Comparison of ENCODE assay signal across 1 cellular context in the genomic region with DNA sequence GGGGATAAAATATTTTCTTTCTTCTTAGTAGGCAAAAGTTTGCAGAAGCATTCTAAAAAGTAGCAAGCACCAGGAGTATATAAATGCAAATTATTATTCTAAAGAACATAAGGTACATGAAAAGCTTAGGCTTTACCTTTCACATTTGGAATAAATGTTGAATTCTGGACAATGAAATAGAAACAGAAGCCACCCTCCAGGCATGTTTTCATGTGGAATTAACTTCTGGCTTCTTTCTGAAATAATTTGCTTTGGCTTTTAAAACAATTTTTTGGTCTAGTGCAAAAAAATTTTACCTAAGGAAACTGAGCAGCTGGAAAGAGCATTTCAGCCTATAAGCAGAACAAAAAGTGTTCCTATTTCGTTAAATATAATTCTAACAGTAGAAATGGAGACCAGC.
TF ChIP-seq lines count a peak whose summit lies in the region.

No MANE protein-coding gene starts in this region.

TF ChIP-seq in A549, 52 proteins besides CTCF, POLR2A, EP300 and RAD21:
- no peak for TF ChIP-seq HEYL (CRISPR knock-in tag; IDR thresholded peaks at IDR 0.05)
- no peak for TF ChIP-seq EHF (CRISPR knock-in tag; IDR thresholded peaks at IDR 0.05)
- TF ChIP-seq, protein P1, sequence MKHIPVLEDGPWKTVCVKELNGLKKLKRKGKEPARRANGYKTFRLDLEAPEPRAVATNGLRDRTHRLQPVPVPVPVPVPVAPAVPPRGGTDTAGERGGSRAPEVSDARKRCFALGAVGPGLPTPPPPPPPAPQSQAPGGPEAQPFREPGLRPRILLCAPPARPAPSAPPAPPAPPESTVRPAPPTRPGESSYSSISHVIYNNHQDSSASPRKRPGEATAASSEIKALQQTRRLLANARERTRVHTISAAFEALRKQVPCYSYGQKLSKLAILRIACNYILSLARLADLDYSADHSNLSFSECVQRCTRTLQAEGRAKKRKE (CRISPR knock-in tag; IDR thresholded peaks at IDR 0.05; ENCODE audit: low read depth) = no peak
- TF ChIP-seq GATA3 (IDR thresholded peaks at IDR 0.05; ENCODE audit: borderline replicate concordance) = no peak
- TF ChIP-seq MAFK (IDR thresholded peaks at IDR 0.05; ENCODE audit: partially characterized antibody) = no peak
